ENCODE assay signal across 28 cellular contexts in genomic region chr11:63749624-63750023, GRCh38.
"Had no signal": no experiment of that assay in that cellular context is flagged by ENCODE, and none has a peak within 500 bp of the region (broad histone marks: within the 10 kb centered on the region; RNA-seq: fewer than 3 reads in every experiment).

No MANE protein-coding gene starts in this region.

- DNase-seq: naive thymus-derived CD8-positive, alpha-beta T cell; nephron progenitor cell; nucleus accumbens; pancreas; psoas muscle; right cardiac atrium; right lobe of liver; sigmoid colon; small intestine; stimulated activated CD4-positive, alpha-beta T cell treated with anti-CD3 and anti-CD28 coated beads, Interleukin-15, amount 100 ng/mL, for 24 hours; stimulated activated CD4-positive, alpha-beta T cell treated with anti-CD3 and anti-CD28 coated beads, Interleukin-2, amount 100 ng/mL, for 24 hours; stimulated activated CD4-positive, alpha-beta T cell treated with anti-CD3 and anti-CD28 coated beads, Interleukin-2, amount 100 ng/mL, for 48 hours; stimulated activated CD4-positive, alpha-beta T cell treated with anti-CD3 and anti-CD28 coated beads, Interleukin-4, amount 100 ng/mL, for 24 hours; stimulated activated naive B cell treated with anti-CD40 and anti-IgM and Interleukin-4, amounts not matched to agents 10 μg/mL and 1 μg/mL and 100 μg/mL, for 72 hours; stimulated activated naive CD4-positive, alpha-beta T cell treated with Interleukin-2 at 50 U/mL for 16 hours; stomach; thyroid gland; trophoblast cell; upper lobe of left lung had no signal

- ATAC-seq: naive thymus-derived CD8-positive, alpha-beta T cell; natural killer cell treated with Interleukin-12 subunit alpha and Interleukin-12 subunit beta and Interleukin-15 and Interleukin-18, amount 100 ng/mL, for 72 hours; pancreas; psoas muscle; right cardiac atrium; right lobe of liver; stimulated activated effector memory CD8-positive, alpha-beta T cell treated with anti-CD3 and anti-CD28 coated beads, Interleukin-12 subunit alpha, Interleukin-12 subunit beta, amount 100 ng/mL, for 72 hours; stimulated activated naive B cell treated with anti-CD40 and anti-IgM and Interleukin-4, amounts not matched to agents 10 μg/mL and 1 μg/mL and 100 μg/mL, for 72 hours had no signal

- H3K9me3 ChIP-seq: neutrophil, pancreas, psoas muscle, right lobe of liver, sigmoid colon, stomach, thoracic aorta, thyroid gland, tibial nerve, upper lobe of left lung, vagina had no signal

- H3K4me1 ChIP-seq: psoas muscle, right lobe of liver, sigmoid colon, tibial nerve, upper lobe of left lung had no signal

- H3K4me3 Mint-ChIP-seq: naive thymus-derived CD8-positive, alpha-beta T cell; natural killer cell treated with Interleukin-12 subunit alpha and Interleukin-12 subunit beta and Interleukin-15 and Interleukin-18, amount 100 ng/mL, for 72 hours; nephron progenitor cell; neural crest cell; stimulated activated effector memory CD8-positive, alpha-beta T cell treated with anti-CD3 and anti-CD28 coated beads, Interleukin-12 subunit alpha, Interleukin-12 subunit beta, amount 100 ng/mL, for 72 hours; stimulated activated naive B cell treated with anti-CD40 and anti-IgM and Interleukin-4, amounts not matched to agents 10 μg/mL and 1 μg/mL and 100 μg/mL, for 72 hours; stimulated activated naive CD8-positive, alpha-beta T cell treated with anti-CD3 and anti-CD28 coated beads, Interleukin-15, Interleukin-2, amounts not matched to agents 100 ng/mL and 50 ng/mL, for 24 hours had no signal

- H3K27ac ChIP-seq: neutrophil, pancreas, psoas muscle, right lobe of liver, sigmoid colon, stomach, thoracic aorta, thyroid gland, tibial nerve, upper lobe of left lung, vagina had no signal

- H3K9me3 Mint-ChIP-seq: naive thymus-derived CD8-positive, alpha-beta T cell; natural killer cell treated with Interleukin-12 subunit alpha and Interleukin-12 subunit beta and Interleukin-15 and Interleukin-18, amount 100 ng/mL, for 72 hours; nephron progenitor cell; neural crest cell; stimulated activated effector memory CD8-positive, alpha-beta T cell treated with anti-CD3 and anti-CD28 coated beads, Interleukin-12 subunit alpha, Interleukin-12 subunit beta, amount 100 ng/mL, for 72 hours; stimulated activated naive B cell treated with anti-CD40 and anti-IgM and Interleukin-4, amounts not matched to agents 10 μg/mL and 1 μg/mL and 100 μg/mL, for 72 hours; stimulated activated naive CD8-positive, alpha-beta T cell treated with anti-CD3 and anti-CD28 coated beads, Interleukin-15, Interleukin-2, amounts not matched to agents 100 ng/mL and 50 ng/mL, for 24 hours had no signal

- H3K4me3 ChIP-seq: pancreas, psoas muscle, right lobe of liver, sigmoid colon, stomach, thoracic aorta, thyroid gland, tibial nerve, upper lobe of left lung, vagina had no signal

- H3K27me3 Mint-ChIP-seq: naive thymus-derived CD8-positive, alpha-beta T cell; natural killer cell treated with Interleukin-12 subunit alpha and Interleukin-12 subunit beta and Interleukin-15 and Interleukin-18, amount 100 ng/mL, for 72 hours; progenitor cell of endocrine pancreas; stimulated activated naive B cell treated with anti-CD40 and anti-IgM and Interleukin-4, amounts not matched to agents 10 μg/mL and 1 μg/mL and 100 μg/mL, for 72 hours; stimulated activated naive CD8-positive, alpha-beta T cell treated with anti-CD3 and anti-CD28 coated beads, Interleukin-15, Interleukin-2, amounts not matched to agents 100 ng/mL and 50 ng/mL, for 24 hours had no signal

- H3K27ac Mint-ChIP-seq: naive thymus-derived CD8-positive, alpha-beta T cell; natural killer cell treated with Interleukin-12 subunit alpha and Interleukin-12 subunit beta and Interleukin-15 and Interleukin-18, amount 100 ng/mL, for 72 hours; nephron progenitor cell; progenitor cell of endocrine pancreas; stimulated activated effector memory CD8-positive, alpha-beta T cell treated with anti-CD3 and anti-CD28 coated beads, Interleukin-12 subunit alpha, Interleukin-12 subunit beta, amount 100 ng/mL, for 72 hours; stimulated activated naive B cell treated with anti-CD40 and anti-IgM and Interleukin-4, amounts not matched to agents 10 μg/mL and 1 μg/mL and 100 μg/mL, for 72 hours; stimulated activated naive CD8-positive, alpha-beta T cell treated with anti-CD3 and anti-CD28 coated beads, Interleukin-15, Interleukin-2, amounts not matched to agents 100 ng/mL and 50 ng/mL, for 24 hours had no signal

- H3K4me1 Mint-ChIP-seq: naive thymus-derived CD8-positive, alpha-beta T cell; nephron progenitor cell; stimulated activated effector memory CD8-positive, alpha-beta T cell treated with anti-CD3 and anti-CD28 coated beads, Interleukin-12 subunit alpha, Interleukin-12 subunit beta, amount 100 ng/mL, for 72 hours had no signal
